In the genomic region with DNA sequence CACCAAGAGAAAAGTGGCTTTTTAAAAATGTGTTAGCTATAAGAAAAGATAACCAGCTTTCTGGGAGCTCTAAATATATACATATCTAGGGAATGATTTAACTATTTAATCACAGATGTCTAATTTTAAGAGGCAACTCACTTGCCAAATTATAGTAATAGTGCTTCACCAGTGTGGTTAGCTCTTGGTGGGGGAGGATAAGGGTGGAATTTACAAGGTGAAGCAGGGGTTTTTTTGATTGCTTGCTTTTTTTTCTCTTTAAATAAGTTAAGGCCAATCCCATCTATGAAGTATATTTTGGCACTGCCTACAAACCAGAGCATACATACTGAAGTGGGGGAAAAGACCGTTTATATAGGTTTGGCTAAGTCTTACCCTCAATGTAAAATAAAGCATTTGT, we compare ENCODE assay signal across 19 cellular contexts.
DNase-seq lines count a peak whose midpoint lies in the region; ATAC-seq and TF ChIP-seq lines count a peak whose summit lies in the region.
"Had no signal": no experiment of that assay in that cellular context is flagged by ENCODE, and none has a peak within 500 bp of the region (broad histone marks: within the 10 kb centered on the region; RNA-seq: fewer than 3 reads in every experiment).

No MANE protein-coding gene starts in this region.

- H3K36me3 ChIP-seq in SK-N-SH (replicated peaks in 1 of 2; ENCODE audit: control insufficient read depth in 1 of 2, insufficient read depth in 2 of 2, low read length in 1 of 2) (peaks cover 58 to 96% of the 10 kb centered on the region in 2 experiments), breast epithelium (no peaks in the 10 kb centered on the region)

- peaks cover 38 to 44% of the 10 kb centered on the region in 2 donors for H3K4me1 Mint-ChIP-seq in natural killer cell treated with Interleukin-12 subunit alpha and Interleukin-12 subunit beta and Interleukin-15 and Interleukin-18, amount 100 ng/mL, for 72 hours (ENCODE audit: low read depth in 2 of 2)
- H3K4me1 Mint-ChIP-seq: endodermal cell had no signal

- intact Hi-C loops in breast epithelium (cut with DNase I; ENCODE audit: low total_unique reads) = no loop called here

- no peak for DNase-seq in SK-N-SH
- peak; percentile 1 for DNase-seq in HT-29 (ENCODE audit: low spot score)
- no peak for DNase-seq in breast epithelium (ENCODE audit: low spot score in 2 of 2)
- no peak for DNase-seq in natural killer cell treated with Interleukin-12 subunit alpha and Interleukin-12 subunit beta and Interleukin-15 and Interleukin-18, amount 100 ng/mL, for 72 hours (ENCODE audit: low spot score)
- no peak for DNase-seq in DMS153 treated with DMSO at 0.1 percent for 48 hours (lab: John Stamatoyannopoulos, UW; ENCODE audit: unreplicated experiment)
- DNase-seq: activated CD8-positive, alpha-beta memory T cell treated with anti-CD3 and anti-CD28 coated beads, Interleukin-2, amount 50 U/mL, for 48 hours; endodermal cell; foreskin melanocyte; NCI-H1930; NCI-H524 treated with DMSO at 0.1 percent for 48 hours; stimulated activated CD4-positive, alpha-beta T cell treated with anti-CD3 and anti-CD28 coated beads, Interleukin-15, amount 100 ng/mL, for 24 hours; SW 1271 had no signal

- H3K27ac Mint-ChIP-seq in natural killer cell treated with Interleukin-12 subunit alpha and Interleukin-12 subunit beta and Interleukin-15 and Interleukin-18, amount 100 ng/mL, for 72 hours = peak overlapping the region; percentile 81 to 94
- H3K27ac Mint-ChIP-seq: endodermal cell, WTC11 had no signal

- H3F3A ChIP-seq in SK-N-SH (replicated peaks; ENCODE audit: insufficient read depth) = peaks cover 100% of the 10 kb centered on the region

- no peaks in the 10 kb centered on the region for H3K9me3 Mint-ChIP-seq in natural killer cell treated with Interleukin-12 subunit alpha and Interleukin-12 subunit beta and Interleukin-15 and Interleukin-18, amount 100 ng/mL, for 72 hours
- H3K9me3 Mint-ChIP-seq: central memory CD8-positive, alpha-beta T cell; WTC11 had no signal

- TF ChIP-seq CTCF in SK-N-SH (IDR thresholded peaks at IDR 0.05) (no peak), breast epithelium (IDR thresholded peaks at IDR 0.05) (no peak)

- ATAC-seq in SK-N-SH treated with all-trans-retinoic acid at 6 μM for 48 hours = no peak
- ATAC-seq in natural killer cell treated with Interleukin-12 subunit alpha and Interleukin-12 subunit beta and Interleukin-15 and Interleukin-18, amount 100 ng/mL, for 72 hours = peak; percentile 52 to 63
- ATAC-seq in GM21526 (IDR thresholded peaks at IDR 0.05; ENCODE audit: low FRiP score, unreplicated experiment) = no peak
- ATAC-seq in HG03378 (IDR thresholded peaks at IDR 0.05; ENCODE audit: unreplicated experiment) = no peak
- ATAC-seq: WTC11 had no signal

- peak overlapping the region; percentile 73 for H3K4me3 Mint-ChIP-seq in natural killer cell treated with Interleukin-12 subunit alpha and Interleukin-12 subunit beta and Interleukin-15 and Interleukin-18, amount 100 ng/mL, for 72 hours
- H3K4me3 Mint-ChIP-seq: central memory CD8-positive, alpha-beta T cell; endodermal cell; neural crest cell; WTC11 had no signal

- CTCF ChIA-PET in SK-N-SH (lab: Yijun Ruan, JAX) = no interaction called here

- no peaks in the 10 kb centered on the region for H3K9me2 ChIP-seq in SK-N-SH

- TF ChIP-seq EP300 in SK-N-SH (IDR thresholded peaks at IDR 0.05; ENCODE audit: borderline replicate concordance in 1 of 2, low read depth in 1 of 2, low read length in 1 of 2) = no peak

- peaks cover 38% of the 10 kb centered on the region for H3K36me3 Mint-ChIP-seq in natural killer cell treated with Interleukin-12 subunit alpha and Interleukin-12 subunit beta and Interleukin-15 and Interleukin-18, amount 100 ng/mL, for 72 hours

- peak overlapping the region; percentile 62 for H3K9ac ChIP-seq in SK-N-SH

- no peaks in the 10 kb centered on the region for H3K27me3 Mint-ChIP-seq in natural killer cell treated with Interleukin-12 subunit alpha and Interleukin-12 subunit beta and Interleukin-15 and Interleukin-18, amount 100 ng/mL, for 72 hours
- H3K27me3 Mint-ChIP-seq: central memory CD8-positive, alpha-beta T cell had no signal

- peaks cover 37% of the 10 kb centered on the region; the same call in 1 of the 2 replicates for H4K20me1 ChIP-seq in SK-N-SH (ENCODE audit: insufficient read depth)

- H3K27ac ChIP-seq in SK-N-SH (ENCODE audit: low read depth in 2 of 2, low read length in 1 of 2) = peak overlapping the region; percentile 76 to 96; a peak in 3 of 4 replicates
- H3K27ac ChIP-seq in breast epithelium = peak overlapping the region; percentile 38 to 49
- H3K27ac ChIP-seq: 22Rv1 had no signal

- H2AFZ ChIP-seq in SK-N-SH (ENCODE audit: low read depth) = no peak overlapping the region

- H3K4me1 ChIP-seq in SK-N-SH (ENCODE audit: control insufficient read depth in 1 of 2, insufficient read depth in 2 of 2, low read depth in 1 of 2, low read length in 1 of 2) (peaks cover 0 to 73% of the 10 kb centered on the region in 2 experiments; a peak in 3 of 4 replicates), breast epithelium (peaks cover 0 to 5% of the 10 kb centered on the region in 2 donors)

- no peaks in the 10 kb centered on the region for H3K27me3 ChIP-seq in SK-N-SH (ENCODE audit: insufficient read depth)
- H3K27me3 ChIP-seq in breast epithelium = peaks cover 0 to 31% of the 10 kb centered on the region in 2 donors

- no peak for TF ChIP-seq POLR2A in breast epithelium (IDR thresholded peaks at IDR 0.05)

- peaks cover 81% of the 10 kb centered on the region for H3K79me2 ChIP-seq in SK-N-SH (ENCODE audit: insufficient read depth)

- POLR2A ChIA-PET in SK-N-SH (lab: Yijun Ruan, JAX) = no interaction called here

- H3K4me2 ChIP-seq in SK-N-SH = peak overlapping the region; percentile 47

- H3K9me3 ChIP-seq in SK-N-SH = no peaks in the 10 kb centered on the region
- no peaks in the 10 kb centered on the region for H3K9me3 ChIP-seq in breast epithelium

- no peak for TF ChIP-seq RAD21 in SK-N-SH (IDR thresholded peaks at IDR 0.05; ENCODE audit: low read length)

- 30% methylated on average over 1 of the region's 1 CpG for WGBS in SK-N-SH (ENCODE audit: low lambda C conversion rate)

- no peak overlapping the region for H3K4me3 ChIP-seq in SK-N-SH (ENCODE audit: low read depth in 2 of 2, low read length in 1 of 2)
- no peak overlapping the region for H3K4me3 ChIP-seq in breast epithelium

TF ChIP-seq in SK-N-SH, 30 proteins besides CTCF, POLR2A, EP300 and RAD21:
- TF ChIP-seq POLR2AphosphoS5 (IDR thresholded peaks at IDR 0.05; ENCODE audit: low read depth, low read length) (peak; percentile 81), FOXM1 (IDR thresholded peaks at IDR 0.05; ENCODE audit: low read depth) (no peak)

TF ChIP-seq in SK-N-SH treated with all-trans-retinoic acid at 6 μM for 48 hours, 23 proteins besides CTCF, POLR2A, EP300 and RAD21:
- TF ChIP-seq ZNF565 (CRISPR knock-in tag; conservative IDR thresholded peaks at IDR 0.05; ENCODE audit: low read depth) = no peak
- TF ChIP-seq RARB (CRISPR knock-in tag; IDR thresholded peaks at IDR 0.05) = no peak
- no peak for TF ChIP-seq ARNTL (CRISPR knock-in tag; IDR thresholded peaks at IDR 0.05; ENCODE audit: borderline replicate concordance, low read depth)
- TF ChIP-seq ZNF70 (CRISPR knock-in tag; IDR thresholded peaks at IDR 0.05) = no peak

Comparison
In these comparisons a context has a peak if more than half of its experiments do, and no peak if none do; other contexts are left out.
1. ATAC-seq: peak in natural killer cell treated with Interleukin-12 subunit alpha and Interleukin-12 subunit beta and Interleukin-15 and Interleukin-18, amount 100 ng/mL, for 72 hours (2 of 2); none in SK-N-SH treated with all-trans-retinoic acid at 6 μM for 48 hours (single experiment), GM21526 (single experiment) and HG03378 (single experiment).